1 cellular context compared by ENCODE assay signal in the genomic region with DNA sequence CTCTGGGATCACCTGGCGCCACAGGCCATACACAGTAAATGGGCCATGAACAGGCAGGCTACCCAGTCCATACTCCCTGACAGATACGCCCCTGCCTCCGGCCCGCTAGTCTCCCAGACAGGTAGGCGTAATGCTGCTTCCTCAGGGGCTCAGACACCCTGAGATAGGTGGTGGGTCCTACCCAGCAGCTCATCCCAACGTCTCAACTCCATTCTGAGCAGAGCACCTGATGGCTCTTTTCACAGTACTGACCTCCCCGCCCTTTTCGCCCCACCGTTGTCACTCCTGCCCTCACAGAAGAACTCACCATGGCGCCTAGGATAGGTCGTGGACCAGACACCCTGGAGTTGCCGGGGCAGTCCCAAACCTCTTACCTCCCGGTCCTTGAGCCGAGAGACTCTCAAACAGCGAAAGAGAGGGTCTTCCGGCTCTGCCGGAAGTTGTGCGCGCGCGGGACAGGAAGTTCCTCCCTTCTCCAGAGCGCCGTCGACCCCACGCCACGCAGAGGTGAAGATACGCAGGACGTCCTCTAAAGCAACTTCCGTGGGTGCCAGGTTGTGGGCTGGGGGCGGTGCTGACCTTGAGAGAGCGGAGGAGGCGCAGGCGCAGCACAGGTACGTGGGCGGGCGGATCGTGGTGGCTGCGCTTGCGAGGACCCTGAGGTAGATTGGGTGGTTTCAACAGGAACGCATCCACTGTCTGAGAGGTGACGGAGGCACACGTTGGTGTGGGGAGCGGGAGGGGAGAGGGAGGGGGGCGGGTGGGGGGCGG.
TF ChIP-seq lines count a peak whose summit lies in the region.

A gene (minus strand): TSS at position 432 of the 771 bp plus-strand sequence. CDS start 122 bp downstream, at position 310.

TF ChIP-seq in K562, 482 proteins besides CTCF, POLR2A, EP300 and RAD21 (continued from another document and continues in another):
- TF ChIP-seq, protein P1, sequence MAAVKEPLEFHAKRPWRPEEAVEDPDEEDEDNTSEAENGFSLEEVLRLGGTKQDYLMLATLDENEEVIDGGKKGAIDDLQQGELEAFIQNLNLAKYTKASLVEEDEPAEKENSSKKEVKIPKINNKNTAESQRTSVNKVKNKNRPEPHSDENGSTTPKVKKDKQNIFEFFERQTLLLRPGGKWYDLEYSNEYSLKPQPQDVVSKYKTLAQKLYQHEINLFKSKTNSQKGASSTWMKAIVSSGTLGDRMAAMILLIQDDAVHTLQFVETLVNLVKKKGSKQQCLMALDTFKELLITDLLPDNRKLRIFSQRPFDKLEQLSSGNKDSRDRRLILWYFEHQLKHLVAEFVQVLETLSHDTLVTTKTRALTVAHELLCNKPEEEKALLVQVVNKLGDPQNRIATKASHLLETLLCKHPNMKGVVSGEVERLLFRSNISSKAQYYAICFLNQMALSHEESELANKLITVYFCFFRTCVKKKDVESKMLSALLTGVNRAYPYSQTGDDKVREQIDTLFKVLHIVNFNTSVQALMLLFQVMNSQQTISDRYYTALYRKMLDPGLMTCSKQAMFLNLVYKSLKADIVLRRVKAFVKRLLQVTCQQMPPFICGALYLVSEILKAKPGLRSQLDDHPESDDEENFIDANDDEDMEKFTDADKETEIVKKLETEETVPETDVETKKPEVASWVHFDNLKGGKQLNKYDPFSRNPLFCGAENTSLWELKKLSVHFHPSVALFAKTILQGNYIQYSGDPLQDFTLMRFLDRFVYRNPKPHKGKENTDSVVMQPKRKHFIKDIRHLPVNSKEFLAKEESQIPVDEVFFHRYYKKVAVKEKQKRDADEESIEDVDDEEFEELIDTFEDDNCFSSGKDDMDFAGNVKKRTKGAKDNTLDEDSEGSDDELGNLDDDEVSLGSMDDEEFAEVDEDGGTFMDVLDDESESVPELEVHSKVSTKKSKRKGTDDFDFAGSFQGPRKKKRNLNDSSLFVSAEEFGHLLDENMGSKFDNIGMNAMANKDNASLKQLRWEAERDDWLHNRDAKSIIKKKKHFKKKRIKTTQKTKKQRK (IDR thresholded peaks at IDR 0.05; ENCODE audit: borderline replicate concordance, low read depth, low read length), result no peak
- TF ChIP-seq ATF1 (CRISPR knock-in tag; IDR thresholded peaks at IDR 0.05), result no peak
- TF ChIP-seq ATF1 (tag; IDR thresholded peaks at IDR 0.05), result peak; percentile 86
- TF ChIP-seq PURB (CRISPR knock-in tag; IDR thresholded peaks at IDR 0.05; ENCODE audit: low read depth), result no peak
- TF ChIP-seq, protein P2, sequence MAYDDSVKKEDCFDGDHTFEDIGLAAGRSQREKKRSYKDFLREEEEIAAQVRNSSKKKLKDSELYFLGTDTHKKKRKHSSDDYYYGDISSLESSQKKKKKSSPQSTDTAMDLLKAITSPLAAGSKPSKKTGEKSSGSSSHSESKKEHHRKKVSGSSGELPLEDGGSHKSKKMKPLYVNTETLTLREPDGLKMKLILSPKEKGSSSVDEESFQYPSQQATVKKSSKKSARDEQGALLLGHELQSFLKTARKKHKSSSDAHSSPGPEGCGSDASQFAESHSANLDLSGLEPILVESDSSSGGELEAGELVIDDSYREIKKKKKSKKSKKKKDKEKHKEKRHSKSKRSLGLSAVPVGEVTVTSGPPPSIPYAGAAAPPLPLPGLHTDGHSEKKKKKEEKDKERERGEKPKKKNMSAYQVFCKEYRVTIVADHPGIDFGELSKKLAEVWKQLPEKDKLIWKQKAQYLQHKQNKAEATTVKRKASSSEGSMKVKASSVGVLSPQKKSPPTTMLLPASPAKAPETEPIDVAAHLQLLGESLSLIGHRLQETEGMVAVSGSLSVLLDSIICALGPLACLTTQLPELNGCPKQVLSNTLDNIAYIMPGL (CRISPR knock-in tag; IDR thresholded peaks at IDR 0.05), result no peak
- TF ChIP-seq, protein P3, sequence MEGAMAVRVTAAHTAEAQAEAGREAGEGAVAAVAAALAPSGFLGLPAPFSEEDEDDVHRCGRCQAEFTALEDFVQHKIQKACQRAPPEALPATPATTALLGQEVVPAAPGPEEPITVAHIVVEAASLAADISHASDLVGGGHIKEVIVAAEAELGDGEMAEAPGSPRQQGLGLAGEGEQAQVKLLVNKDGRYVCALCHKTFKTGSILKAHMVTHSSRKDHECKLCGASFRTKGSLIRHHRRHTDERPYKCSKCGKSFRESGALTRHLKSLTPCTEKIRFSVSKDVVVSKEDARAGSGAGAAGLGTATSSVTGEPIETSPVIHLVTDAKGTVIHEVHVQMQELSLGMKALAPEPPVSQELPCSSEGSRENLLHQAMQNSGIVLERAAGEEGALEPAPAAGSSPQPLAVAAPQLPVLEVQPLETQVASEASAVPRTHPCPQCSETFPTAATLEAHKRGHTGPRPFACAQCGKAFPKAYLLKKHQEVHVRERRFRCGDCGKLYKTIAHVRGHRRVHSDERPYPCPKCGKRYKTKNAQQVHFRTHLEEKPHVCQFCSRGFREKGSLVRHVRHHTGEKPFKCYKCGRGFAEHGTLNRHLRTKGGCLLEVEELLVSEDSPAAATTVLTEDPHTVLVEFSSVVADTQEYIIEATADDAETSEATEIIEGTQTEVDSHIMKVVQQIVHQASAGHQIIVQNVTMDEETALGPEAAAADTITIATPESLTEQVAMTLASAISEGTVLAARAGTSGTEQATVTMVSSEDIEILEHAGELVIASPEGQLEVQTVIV (CRISPR knock-in tag; IDR thresholded peaks at IDR 0.05; ENCODE audit: borderline replicate concordance), result no peak
- TF ChIP-seq, protein P4, sequence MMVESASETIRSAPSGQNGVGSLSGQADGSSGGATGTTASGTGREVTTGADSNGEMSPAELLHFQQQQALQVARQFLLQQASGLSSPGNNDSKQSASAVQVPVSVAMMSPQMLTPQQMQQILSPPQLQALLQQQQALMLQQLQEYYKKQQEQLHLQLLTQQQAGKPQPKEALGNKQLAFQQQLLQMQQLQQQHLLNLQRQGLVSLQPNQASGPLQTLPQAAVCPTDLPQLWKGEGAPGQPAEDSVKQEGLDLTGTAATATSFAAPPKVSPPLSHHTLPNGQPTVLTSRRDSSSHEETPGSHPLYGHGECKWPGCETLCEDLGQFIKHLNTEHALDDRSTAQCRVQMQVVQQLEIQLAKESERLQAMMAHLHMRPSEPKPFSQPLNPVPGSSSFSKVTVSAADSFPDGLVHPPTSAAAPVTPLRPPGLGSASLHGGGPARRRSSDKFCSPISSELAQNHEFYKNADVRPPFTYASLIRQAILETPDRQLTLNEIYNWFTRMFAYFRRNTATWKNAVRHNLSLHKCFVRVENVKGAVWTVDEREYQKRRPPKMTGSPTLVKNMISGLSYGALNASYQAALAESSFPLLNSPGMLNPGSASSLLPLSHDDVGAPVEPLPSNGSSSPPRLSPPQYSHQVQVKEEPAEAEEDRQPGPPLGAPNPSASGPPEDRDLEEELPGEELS (CRISPR knock-in tag; IDR thresholded peaks at IDR 0.05; ENCODE audit: borderline replicate concordance), result no peak
- TF ChIP-seq, protein P5, sequence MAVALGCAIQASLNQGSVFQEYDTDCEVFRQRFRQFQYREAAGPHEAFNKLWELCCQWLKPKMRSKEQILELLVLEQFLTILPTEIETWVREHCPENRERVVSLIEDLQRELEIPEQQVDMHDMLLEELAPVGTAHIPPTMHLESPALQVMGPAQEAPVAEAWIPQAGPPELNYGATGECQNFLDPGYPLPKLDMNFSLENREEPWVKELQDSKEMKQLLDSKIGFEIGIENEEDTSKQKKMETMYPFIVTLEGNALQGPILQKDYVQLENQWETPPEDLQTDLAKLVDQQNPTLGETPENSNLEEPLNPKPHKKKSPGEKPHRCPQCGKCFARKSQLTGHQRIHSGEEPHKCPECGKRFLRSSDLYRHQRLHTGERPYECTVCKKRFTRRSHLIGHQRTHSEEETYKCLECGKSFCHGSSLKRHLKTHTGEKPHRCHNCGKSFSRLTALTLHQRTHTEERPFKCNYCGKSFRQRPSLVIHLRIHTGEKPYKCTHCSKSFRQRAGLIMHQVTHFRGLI (CRISPR knock-in tag; IDR thresholded peaks at IDR 0.05), result no peak
- TF ChIP-seq SUPT5H (IDR thresholded peaks at IDR 0.05), result peak; percentile 83
- TF ChIP-seq ZNF778 (CRISPR knock-in tag; IDR thresholded peaks at IDR 0.05), result no peak
- no peak for TF ChIP-seq MED1 (CRISPR knock-in tag; IDR thresholded peaks at IDR 0.05; ENCODE audit: borderline replicate concordance)
- TF ChIP-seq, protein P6, sequence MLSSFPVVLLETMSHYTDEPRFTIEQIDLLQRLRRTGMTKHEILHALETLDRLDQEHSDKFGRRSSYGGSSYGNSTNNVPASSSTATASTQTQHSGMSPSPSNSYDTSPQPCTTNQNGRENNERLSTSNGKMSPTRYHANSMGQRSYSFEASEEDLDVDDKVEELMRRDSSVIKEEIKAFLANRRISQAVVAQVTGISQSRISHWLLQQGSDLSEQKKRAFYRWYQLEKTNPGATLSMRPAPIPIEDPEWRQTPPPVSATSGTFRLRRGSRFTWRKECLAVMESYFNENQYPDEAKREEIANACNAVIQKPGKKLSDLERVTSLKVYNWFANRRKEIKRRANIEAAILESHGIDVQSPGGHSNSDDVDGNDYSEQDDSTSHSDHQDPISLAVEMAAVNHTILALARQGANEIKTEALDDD (IDR thresholded peaks at IDR 0.05), result no peak
- no peak for TF ChIP-seq RNF2 (IDR thresholded peaks at IDR 0.05)
- peak; percentile 80 for TF ChIP-seq PHF20 (IDR thresholded peaks at IDR 0.05; ENCODE audit: partially characterized antibody)
- TF ChIP-seq PHF21A (IDR thresholded peaks at IDR 0.05; ENCODE audit: borderline replicate concordance, low read depth), result no peak
- no peak for TF ChIP-seq SMARCE1 (IDR thresholded peaks at IDR 0.05)
- TF ChIP-seq, protein P7, sequence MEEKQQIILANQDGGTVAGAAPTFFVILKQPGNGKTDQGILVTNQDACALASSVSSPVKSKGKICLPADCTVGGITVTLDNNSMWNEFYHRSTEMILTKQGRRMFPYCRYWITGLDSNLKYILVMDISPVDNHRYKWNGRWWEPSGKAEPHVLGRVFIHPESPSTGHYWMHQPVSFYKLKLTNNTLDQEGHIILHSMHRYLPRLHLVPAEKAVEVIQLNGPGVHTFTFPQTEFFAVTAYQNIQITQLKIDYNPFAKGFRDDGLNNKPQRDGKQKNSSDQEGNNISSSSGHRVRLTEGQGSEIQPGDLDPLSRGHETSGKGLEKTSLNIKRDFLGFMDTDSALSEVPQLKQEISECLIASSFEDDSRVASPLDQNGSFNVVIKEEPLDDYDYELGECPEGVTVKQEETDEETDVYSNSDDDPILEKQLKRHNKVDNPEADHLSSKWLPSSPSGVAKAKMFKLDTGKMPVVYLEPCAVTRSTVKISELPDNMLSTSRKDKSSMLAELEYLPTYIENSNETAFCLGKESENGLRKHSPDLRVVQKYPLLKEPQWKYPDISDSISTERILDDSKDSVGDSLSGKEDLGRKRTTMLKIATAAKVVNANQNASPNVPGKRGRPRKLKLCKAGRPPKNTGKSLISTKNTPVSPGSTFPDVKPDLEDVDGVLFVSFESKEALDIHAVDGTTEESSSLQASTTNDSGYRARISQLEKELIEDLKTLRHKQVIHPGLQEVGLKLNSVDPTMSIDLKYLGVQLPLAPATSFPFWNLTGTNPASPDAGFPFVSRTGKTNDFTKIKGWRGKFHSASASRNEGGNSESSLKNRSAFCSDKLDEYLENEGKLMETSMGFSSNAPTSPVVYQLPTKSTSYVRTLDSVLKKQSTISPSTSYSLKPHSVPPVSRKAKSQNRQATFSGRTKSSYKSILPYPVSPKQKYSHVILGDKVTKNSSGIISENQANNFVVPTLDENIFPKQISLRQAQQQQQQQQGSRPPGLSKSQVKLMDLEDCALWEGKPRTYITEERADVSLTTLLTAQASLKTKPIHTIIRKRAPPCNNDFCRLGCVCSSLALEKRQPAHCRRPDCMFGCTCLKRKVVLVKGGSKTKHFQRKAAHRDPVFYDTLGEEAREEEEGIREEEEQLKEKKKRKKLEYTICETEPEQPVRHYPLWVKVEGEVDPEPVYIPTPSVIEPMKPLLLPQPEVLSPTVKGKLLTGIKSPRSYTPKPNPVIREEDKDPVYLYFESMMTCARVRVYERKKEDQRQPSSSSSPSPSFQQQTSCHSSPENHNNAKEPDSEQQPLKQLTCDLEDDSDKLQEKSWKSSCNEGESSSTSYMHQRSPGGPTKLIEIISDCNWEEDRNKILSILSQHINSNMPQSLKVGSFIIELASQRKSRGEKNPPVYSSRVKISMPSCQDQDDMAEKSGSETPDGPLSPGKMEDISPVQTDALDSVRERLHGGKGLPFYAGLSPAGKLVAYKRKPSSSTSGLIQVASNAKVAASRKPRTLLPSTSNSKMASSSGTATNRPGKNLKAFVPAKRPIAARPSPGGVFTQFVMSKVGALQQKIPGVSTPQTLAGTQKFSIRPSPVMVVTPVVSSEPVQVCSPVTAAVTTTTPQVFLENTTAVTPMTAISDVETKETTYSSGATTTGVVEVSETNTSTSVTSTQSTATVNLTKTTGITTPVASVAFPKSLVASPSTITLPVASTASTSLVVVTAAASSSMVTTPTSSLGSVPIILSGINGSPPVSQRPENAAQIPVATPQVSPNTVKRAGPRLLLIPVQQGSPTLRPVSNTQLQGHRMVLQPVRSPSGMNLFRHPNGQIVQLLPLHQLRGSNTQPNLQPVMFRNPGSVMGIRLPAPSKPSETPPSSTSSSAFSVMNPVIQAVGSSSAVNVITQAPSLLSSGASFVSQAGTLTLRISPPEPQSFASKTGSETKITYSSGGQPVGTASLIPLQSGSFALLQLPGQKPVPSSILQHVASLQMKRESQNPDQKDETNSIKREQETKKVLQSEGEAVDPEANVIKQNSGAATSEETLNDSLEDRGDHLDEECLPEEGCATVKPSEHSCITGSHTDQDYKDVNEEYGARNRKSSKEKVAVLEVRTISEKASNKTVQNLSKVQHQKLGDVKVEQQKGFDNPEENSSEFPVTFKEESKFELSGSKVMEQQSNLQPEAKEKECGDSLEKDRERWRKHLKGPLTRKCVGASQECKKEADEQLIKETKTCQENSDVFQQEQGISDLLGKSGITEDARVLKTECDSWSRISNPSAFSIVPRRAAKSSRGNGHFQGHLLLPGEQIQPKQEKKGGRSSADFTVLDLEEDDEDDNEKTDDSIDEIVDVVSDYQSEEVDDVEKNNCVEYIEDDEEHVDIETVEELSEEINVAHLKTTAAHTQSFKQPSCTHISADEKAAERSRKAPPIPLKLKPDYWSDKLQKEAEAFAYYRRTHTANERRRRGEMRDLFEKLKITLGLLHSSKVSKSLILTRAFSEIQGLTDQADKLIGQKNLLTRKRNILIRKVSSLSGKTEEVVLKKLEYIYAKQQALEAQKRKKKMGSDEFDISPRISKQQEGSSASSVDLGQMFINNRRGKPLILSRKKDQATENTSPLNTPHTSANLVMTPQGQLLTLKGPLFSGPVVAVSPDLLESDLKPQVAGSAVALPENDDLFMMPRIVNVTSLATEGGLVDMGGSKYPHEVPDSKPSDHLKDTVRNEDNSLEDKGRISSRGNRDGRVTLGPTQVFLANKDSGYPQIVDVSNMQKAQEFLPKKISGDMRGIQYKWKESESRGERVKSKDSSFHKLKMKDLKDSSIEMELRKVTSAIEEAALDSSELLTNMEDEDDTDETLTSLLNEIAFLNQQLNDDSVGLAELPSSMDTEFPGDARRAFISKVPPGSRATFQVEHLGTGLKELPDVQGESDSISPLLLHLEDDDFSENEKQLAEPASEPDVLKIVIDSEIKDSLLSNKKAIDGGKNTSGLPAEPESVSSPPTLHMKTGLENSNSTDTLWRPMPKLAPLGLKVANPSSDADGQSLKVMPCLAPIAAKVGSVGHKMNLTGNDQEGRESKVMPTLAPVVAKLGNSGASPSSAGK (IDR thresholded peaks at IDR 0.05), result peak; percentile 23; the same call in 1 of the 2 replicates
- no peak for TF ChIP-seq KHSRP (IDR thresholded peaks at IDR 0.05)
- no peak for TF ChIP-seq ZC3H8 (IDR thresholded peaks at IDR 0.05)
- TF ChIP-seq LARP7 (IDR thresholded peaks at IDR 0.05), result no peak
- TF ChIP-seq, protein P8, sequence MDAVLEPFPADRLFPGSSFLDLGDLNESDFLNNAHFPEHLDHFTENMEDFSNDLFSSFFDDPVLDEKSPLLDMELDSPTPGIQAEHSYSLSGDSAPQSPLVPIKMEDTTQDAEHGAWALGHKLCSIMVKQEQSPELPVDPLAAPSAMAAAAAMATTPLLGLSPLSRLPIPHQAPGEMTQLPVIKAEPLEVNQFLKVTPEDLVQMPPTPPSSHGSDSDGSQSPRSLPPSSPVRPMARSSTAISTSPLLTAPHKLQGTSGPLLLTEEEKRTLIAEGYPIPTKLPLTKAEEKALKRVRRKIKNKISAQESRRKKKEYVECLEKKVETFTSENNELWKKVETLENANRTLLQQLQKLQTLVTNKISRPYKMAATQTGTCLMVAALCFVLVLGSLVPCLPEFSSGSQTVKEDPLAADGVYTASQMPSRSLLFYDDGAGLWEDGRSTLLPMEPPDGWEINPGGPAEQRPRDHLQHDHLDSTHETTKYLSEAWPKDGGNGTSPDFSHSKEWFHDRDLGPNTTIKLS (IDR thresholded peaks at IDR 0.05; ENCODE audit: borderline replicate concordance, low read depth), result peak; percentile 62; the same call in 1 of the 2 replicates
- TF ChIP-seq TGIF2 (CRISPR knock-in tag; IDR thresholded peaks at IDR 0.05), result no peak
